ENCODE assay signal across 22 cellular contexts in genomic region chr12:1935242-1935641, GRCh38. TPM values are rescaled to one million over a fixed set of nuclear protein-coding genes. Genes with fewer than 3 reads are reported as not detected.
A peak's percentile ranks its signal among the peaks of the same experiment; 100 is the strongest.
DNase-seq lines count a peak whose midpoint lies in the region; ATAC-seq and TF ChIP-seq lines count a peak whose summit lies in the region.
"Had no signal": no experiment of that assay in that cellular context is flagged by ENCODE, and none has a peak within 500 bp of the region (broad histone marks: within the 10 kb centered on the region; RNA-seq: fewer than 3 reads in every experiment).

No MANE protein-coding gene starts in this region.

- no peak for TF ChIP-seq EP300 in stomach (IDR thresholded peaks at IDR 0.05)

- no peak for ATAC-seq in HG03565 (IDR thresholded peaks at IDR 0.05; ENCODE audit: unreplicated experiment)
- ATAC-seq in GM18867 (IDR thresholded peaks at IDR 0.05; ENCODE audit: unreplicated experiment) = no peak
- ATAC-seq: activated naive CD4-positive, alpha-beta T cell treated with anti-CD3 and anti-CD28 coated beads, Interleukin-2, amount 50 U/mL, for 72 hours; GM12878 had no signal

- H3K36me3 ChIP-seq in stomach = peaks cover 0 to 14% (median 10%) of the 10 kb centered on the region in 4 donors
- H3K36me3 ChIP-seq: HAP-1 had no signal

- no peaks in the 10 kb centered on the region for H3K9me3 ChIP-seq in stomach
- H3K9me3 ChIP-seq: HAP-1, suprapubic skin had no signal

- no peaks in the 10 kb centered on the region for H3K27me3 ChIP-seq in stomach
- H3K27me3 ChIP-seq: suprapubic skin had no signal

- H3K4me1 ChIP-seq in stomach = peaks cover 35 to 86% (median 59%) of the 10 kb centered on the region in 4 donors

- DNase-seq in islet precursor cell (peak; percentile 46), stomach (no peak), NCI-H2196 treated with DMSO at 0.1 percent for 48 hours (lab: John Stamatoyannopoulos, UW; ENCODE audit: unreplicated experiment) (no peak)
- DNase-seq in activated naive CD4-positive, alpha-beta T cell treated with anti-CD3 and anti-CD28 coated beads, Interleukin-2, amount 50 U/mL, for 16 hours = no peak
- DNase-seq: activated B cell treated with CpG ODN at 0.5 μM for 24 hours; activated CD4-positive, alpha-beta T cell treated with anti-CD3 and anti-CD28 coated beads, Interleukin-2, amount 50 U/mL, for 48 hours; CD4-positive, CD25-positive, alpha-beta regulatory T cell; cortex of kidney; immature natural killer cell; NCI-H1105; NCI-H2107; NCI-H510A; retina; stimulated activated CD4-positive, alpha-beta T cell treated with anti-CD3 and anti-CD28 coated beads, Interleukin-12 subunit alpha, Interleukin-12 subunit beta, amount 100 ng/mL, for 4 hours had no signal

- TF ChIP-seq POLR2A in stomach (IDR thresholded peaks at IDR 0.05) = no peak

- H3K27ac ChIP-seq in C4-2B (peak overlapping the region; percentile 88), angular gyrus (ENCODE audit: low read depth, low read length) (peak overlapping the region; percentile 94), stomach (peak overlapping the region; percentile 80 to 92 (median 83))
- H3K27ac ChIP-seq: suprapubic skin had no signal

- peak overlapping the region in 2 of 4 donors; percentile 3 to 12 for H3K4me3 ChIP-seq in stomach
- H3K4me3 ChIP-seq: GM12878, HAP-1, suprapubic skin had no signal

- WGBS in stomach, 5 donors = 29 to 62% (median 58%) methylated on average over 10 of the region's 10 CpGs

- TF ChIP-seq CTCF in C4-2B (conservative IDR thresholded peaks at IDR 0.05) = no peak
- TF ChIP-seq CTCF in stomach (IDR thresholded peaks at IDR 0.05) = no peak

- intact Hi-C loops in stomach (cut with DNase I; ENCODE audit: low total_unique reads) = loop anchor here (5.0 to 10.0 kb wide), 2 partner anchors 138 to 300 kb away; no protein-coding TSS in a partner anchor

RNA-seq across cellular contexts. Expression of gene CACNA2D4, which starts 16.8 kb away (rescaled TPM):
- 1 to 10 TPM in 3 of 5 donors, under 1 TPM in 1, not detected in 1; 0.58 to 3.5 (median 1.5) TPM for total RNA-seq in stomach
- polyA plus RNA-seq in stomach = 1 to 10 TPM; 1.8 to 3.2 (median 1.9) TPM
